In genomic region chr13:77329133-77330008, GRCh38 we compare ENCODE assay signal across 8 cellular contexts. TPM values are rescaled to one million over a fixed set of nuclear protein-coding genes. Genes with fewer than 3 reads are reported as not detected.
A peak's percentile ranks its signal among the peaks of the same experiment; 100 is the strongest.
DNase-seq lines count a peak whose midpoint lies in the region; ATAC-seq and TF ChIP-seq lines count a peak whose summit lies in the region.

No MANE protein-coding gene starts in this region.

- CTCF ChIA-PET in PC-3 (lab: Charles Lee): interaction anchor here (0.5 to 1.0 kb wide), 2 partner anchors 12 to 149 kb away, joined by 3 to 6 read pairs; no protein-coding TSS in a partner anchor

- H2AFZ ChIP-seq in PC-3 (ENCODE audit: low read length): peak overlapping the region; percentile 96

- TF ChIP-seq CTCF in PC-3 (conservative IDR thresholded peaks at IDR 0.05; ENCODE audit: low read depth, low read length) (no peak), esophagus muscularis mucosa (IDR thresholded peaks at IDR 0.05) (peak in 1 of 3 experiments; percentile 4)

- H3K4me1 ChIP-seq in PC-3 (ENCODE audit: insufficient read depth, low read length): peaks cover 19% of the 10 kb centered on the region
- H3K4me1 ChIP-seq in esophagus muscularis mucosa: peaks cover 17 to 39% (median 36%) of the 10 kb centered on the region in 4 donors
- peaks cover 15% of the 10 kb centered on the region for H3K4me1 ChIP-seq in muscle layer of colon (ENCODE audit: insufficient read depth, low read length)

- under 1% methylated on average over 39 of the region's 53 CpGs for WGBS in esophagus muscularis mucosa

- H3K27me3 ChIP-seq in PC-3 (ENCODE audit: low read length) (no peaks in the 10 kb centered on the region), esophagus muscularis mucosa (no peaks in the 10 kb centered on the region), muscle layer of colon (ENCODE audit: control insufficient read depth in 1 of 2, insufficient read depth in 2 of 2, low read length in 2 of 2) (no peaks in the 10 kb centered on the region)

- H3K27ac Mint-ChIP-seq in activated T-cell treated with anti-CD3 and anti-CD28 coated beads, Interleukin-2, amount 50 U/mL, for 24 hours: peak overlapping the region; percentile 98

- ATAC-seq in GM21717 (IDR thresholded peaks at IDR 0.05; ENCODE audit: unreplicated experiment): peak; percentile 63
- peak; percentile 65 for ATAC-seq in PC-3

- H3K4me1 Mint-ChIP-seq in activated T-cell treated with anti-CD3 and anti-CD28 coated beads, Interleukin-2, amount 50 U/mL, for 24 hours (ENCODE audit: low read depth): peaks cover 42% of the 10 kb centered on the region

- H3F3A ChIP-seq in PC-3 (ENCODE audit: low read length, unreplicated experiment): no peaks in the 10 kb centered on the region

- DNase-seq in DMS53 (lab: John Stamatoyannopoulos, UW) (peak; percentile 88), PC-3 (peak; percentile 92), esophagus muscularis mucosa (ENCODE audit: extremely low spot score) (no peak)
- peak; percentile 100 for DNase-seq in Jurkat, Clone E6-1 (ENCODE audit: low read depth, low spot score)
- DNase-seq in activated T-cell treated with anti-CD3 and anti-CD28 coated beads, Interleukin-2, amount 50 U/mL, for 24 hours: peak; percentile 89
- DNase-seq in stimulated activated CD8-positive, alpha-beta memory T cell treated with anti-CD3 and anti-CD28 coated beads, Interleukin-7, amount 100 ng/mL, for 1 hour (ENCODE audit: low read depth in 2 of 2): peak; percentile 70 to 71

- H3K4me3 ChIP-seq in Jurkat, Clone E6-1 (ENCODE audit: low read length): peak overlapping the region; percentile 86
- peak overlapping the region; percentile 97 for H3K4me3 ChIP-seq in PC-3 (ENCODE audit: low read length)
- peak overlapping the region; percentile 65 to 89 (median 82) for H3K4me3 ChIP-seq in esophagus muscularis mucosa
- peak overlapping the region; percentile 82 to 90 for H3K4me3 ChIP-seq in muscle layer of colon (ENCODE audit: low read depth in 1 of 2, low read length in 2 of 2)

- intact Hi-C loops in PC-3 (cut with micrococcal nuclease) (loop anchor here (1.0 to 5.0 kb wide), 5 partner anchors 47 to 238 kb away; no protein-coding TSS in a partner anchor), esophagus muscularis mucosa (cut with DNase I) (loop anchor here (5.0 to 10.0 kb wide), 3 partner anchors 148 to 365 kb away; partner anchors contain the start of genes FBXL3 and SLAIN1)

- no peak for TF ChIP-seq EP300 in esophagus muscularis mucosa (IDR thresholded peaks at IDR 0.05)

- peaks cover 12% of the 10 kb centered on the region for H4K20me1 ChIP-seq in PC-3 (ENCODE audit: low read length)

- POLR2A ChIA-PET in PC-3 (lab: Charles Lee; ENCODE audit: unreplicated experiment): interaction anchor here (0.6 kb wide), 1 partner anchor 91 kb away, joined by 4 read pairs; no protein-coding TSS in a partner anchor

- H3K36me3 ChIP-seq in PC-3 (ENCODE audit: low read depth, low read length) (no peaks in the 10 kb centered on the region), esophagus muscularis mucosa (no peaks in the 10 kb centered on the region), muscle layer of colon (ENCODE audit: insufficient read depth, low read length) (no peaks in the 10 kb centered on the region)

- no peaks in the 10 kb centered on the region for H3K9me2 ChIP-seq in PC-3 (replicated peaks; ENCODE audit: low read length)

- TF ChIP-seq POLR2A in esophagus muscularis mucosa (IDR thresholded peaks at IDR 0.05; ENCODE audit: low read depth): no peak

- H3K27ac ChIP-seq in PC-3 (ENCODE audit: low read length) (peak overlapping the region; percentile 92), esophagus muscularis mucosa (replicated peaks in 1 of 4) (peak overlapping the region; percentile 82 to 86 (median 84)), muscle layer of colon (ENCODE audit: low read depth, low read length) (peak overlapping the region; percentile 92)

- BruUV-seq in PC-3 (replicated peaks; lab: Mats Ljungman, UMichigan): TSS peak; percentile 56

- peak overlapping the region; percentile 95 for H3K4me3 Mint-ChIP-seq in activated T-cell treated with anti-CD3 and anti-CD28 coated beads, Interleukin-2, amount 50 U/mL, for 24 hours

- H3K79me2 ChIP-seq in PC-3 (ENCODE audit: low read length): peaks cover 25% of the 10 kb centered on the region

- H3K9me3 ChIP-seq in PC-3 (ENCODE audit: low read length): no peaks in the 10 kb centered on the region
- no peaks in the 10 kb centered on the region for H3K9me3 ChIP-seq in esophagus muscularis mucosa
- H3K9me3 ChIP-seq in muscle layer of colon (ENCODE audit: low read length): no peaks in the 10 kb centered on the region

- H3K4me2 ChIP-seq in PC-3 (ENCODE audit: low read length): peak overlapping the region; percentile 98

- H3K9ac ChIP-seq in PC-3 (ENCODE audit: low read length): peak overlapping the region; percentile 87
- H3K9ac ChIP-seq in muscle layer of colon (ENCODE audit: low read length): peak overlapping the region; percentile 4

- no peaks in the 10 kb centered on the region for H3K27me3 Mint-ChIP-seq in activated T-cell treated with anti-CD3 and anti-CD28 coated beads, Interleukin-2, amount 50 U/mL, for 24 hours

- H3K36me3 Mint-ChIP-seq in activated T-cell treated with anti-CD3 and anti-CD28 coated beads, Interleukin-2, amount 50 U/mL, for 24 hours (ENCODE audit: low read depth): peaks cover 26% of the 10 kb centered on the region

- no peaks in the 10 kb centered on the region for H3K9me3 Mint-ChIP-seq in activated T-cell treated with anti-CD3 and anti-CD28 coated beads, Interleukin-2, amount 50 U/mL, for 24 hours

RNA-seq across cellular contexts. Expression of gene MYCBP2, which starts 2.5 kb away (rescaled TPM):
- 51.9 TPM for polyA plus RNA-seq in Jurkat, Clone E6-1 (2012; ENCODE audit: insufficient read depth, insufficient read length)
- total RNA-seq in PC-3 (2014; rRNA removed): 53.3 and 85.2 TPM in 2 replicates
- total RNA-seq in esophagus muscularis mucosa: 100 to 1,000 TPM in 2 of 4 donors, 10 to 100 TPM in 2; 96.1 to 117 (median 108) TPM
